ENCODE assay signal across 8 cellular contexts in the genomic region with DNA sequence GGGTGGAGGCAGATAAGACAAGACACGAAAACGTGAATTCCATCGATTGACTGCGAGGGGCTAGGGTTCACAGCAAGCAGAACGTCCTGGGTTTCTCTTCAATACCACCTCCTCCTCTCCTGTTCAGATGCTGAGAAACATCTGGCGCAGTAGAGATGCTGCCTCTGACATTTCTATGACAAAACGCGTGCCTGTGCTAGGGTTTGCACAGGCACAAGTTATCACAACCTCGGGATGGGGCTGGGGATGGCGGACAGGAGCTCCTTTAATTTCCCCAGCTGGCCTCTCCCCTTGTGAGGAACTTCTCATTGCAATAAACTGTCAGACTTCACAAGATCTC.
DNase-seq lines count a peak whose midpoint lies in the region; ATAC-seq, FAIRE-seq and TF ChIP-seq lines count a peak whose summit lies in the region.

No MANE protein-coding gene starts in this region.

- H3K36me3 ChIP-seq in adipocyte (ENCODE audit: control insufficient read depth, insufficient read depth, low read length, severe bottlenecking) (peaks cover 6% of the 10 kb centered on the region), kidney epithelial cell (ENCODE audit: control insufficient read depth, insufficient read depth, low read length) (no peaks in the 10 kb centered on the region), testis (ENCODE audit: low read depth, missing control alignments) (no peaks in the 10 kb centered on the region)

- H3K9me3 Mint-ChIP-seq in activated CD4-positive, alpha-beta T cell treated with anti-CD3 and anti-CD28 coated beads for 36 hours (ENCODE audit: low read depth), result no peaks in the 10 kb centered on the region

- H3K4me1 Mint-ChIP-seq in activated CD4-positive, alpha-beta T cell treated with anti-CD3 and anti-CD28 coated beads for 36 hours, result peaks cover 39% of the 10 kb centered on the region

- no peak for DNase-seq in activated CD4-positive, alpha-beta T cell treated with anti-CD3 and anti-CD28 coated beads for 36 hours
- DNase-seq in activated CD4-positive, alpha-beta T cell treated with anti-CD3 and anti-CD28 coated beads, Interleukin-2, amount 50 U/mL, for 1 hour, result no peak
- DNase-seq in adipocyte (ENCODE audit: low read depth) (no peak), kidney epithelial cell (ENCODE audit: low read depth) (no peak), testis (peak; percentile 37), NCI-H1417 treated with DMSO at 0.1 percent for 48 hours (lab: John Stamatoyannopoulos, UW) (no peak), HTR-8/SVneo (ENCODE audit: insufficient read length, low spot score) (no peak)

- no peak for FAIRE-seq in HTR-8/SVneo (lab: Jason Lieb, UNC)

- TF ChIP-seq POLR2A in testis (IDR thresholded peaks at IDR 0.05), result no peak

- CTCF ChIA-PET in activated CD4-positive, alpha-beta T cell treated with anti-CD3 and anti-CD28 coated beads for 36 hours (lab: Charles Lee), result interaction anchor here (0.7 to 1.8 kb wide), 7 partner anchors 9 to 221 kb away, joined by 3 to 11 read pairs (median 3); no protein-coding TSS in a partner anchor

- peaks cover 6% of the 10 kb centered on the region for H3K27me3 Mint-ChIP-seq in activated CD4-positive, alpha-beta T cell treated with anti-CD3 and anti-CD28 coated beads for 36 hours

- peak overlapping the region; percentile 80 for H3K27ac Mint-ChIP-seq in activated CD4-positive, alpha-beta T cell treated with anti-CD3 and anti-CD28 coated beads for 36 hours

- peak overlapping the region; percentile 94 to 97 for H3K27ac ChIP-seq in testis

- intact Hi-C loops in activated CD4-positive, alpha-beta T cell treated with anti-CD3 and anti-CD28 coated beads for 36 hours (cut with DNase I, micrococcal nuclease), result loop anchor here (2.0 to 10.0 kb wide), 3 partner anchors 46 to 700 kb away; partner anchors contain the start of gene MAP3K8 (in 1 of the 2)
- intact Hi-C loops in testis (cut with DNase I; ENCODE audit: low total_unique reads), result no loop called here

- H3K9ac ChIP-seq in adipocyte (ENCODE audit: low read length), result peak overlapping the region; percentile 94

- H3K36me3 Mint-ChIP-seq in activated CD4-positive, alpha-beta T cell treated with anti-CD3 and anti-CD28 coated beads for 36 hours (ENCODE audit: low read depth), result peaks cover 7% of the 10 kb centered on the region

- POLR2A ChIA-PET in activated CD4-positive, alpha-beta T cell treated with anti-CD3 and anti-CD28 coated beads for 36 hours (lab: Charles Lee), result interaction anchor here (0.6 to 0.8 kb wide), 3 partner anchors 32 to 322 kb away, joined by 3 to 4 read pairs (median 4); no protein-coding TSS in a partner anchor

- TF ChIP-seq CTCF in kidney epithelial cell (IDR thresholded peaks at IDR 0.05; ENCODE audit: insufficient read depth, low read length, poor library complexity, severe bottlenecking) (no peak), testis (IDR thresholded peaks at IDR 0.05) (no peak)

- H3K4me3 ChIP-seq in adipocyte (ENCODE audit: low read length) (peak overlapping the region; percentile 94), kidney epithelial cell (ENCODE audit: low read depth, low read length) (peak overlapping the region; percentile 68), testis (peak overlapping the region; percentile 87 to 93)

- ATAC-seq in activated CD4-positive, alpha-beta T cell treated with anti-CD3 and anti-CD28 coated beads for 36 hours, result peak; percentile 10
- no peak for ATAC-seq in GM19467 (IDR thresholded peaks at IDR 0.05; ENCODE audit: unreplicated experiment)

- H3K27me3 ChIP-seq in adipocyte (replicated peaks; ENCODE audit: control insufficient read depth, insufficient read depth, low read length) (no peaks in the 10 kb centered on the region), kidney epithelial cell (ENCODE audit: control insufficient read depth, insufficient read depth, low read length) (no peaks in the 10 kb centered on the region), testis (no peaks in the 10 kb centered on the region)

- H3K9me3 ChIP-seq in adipocyte (ENCODE audit: control insufficient read depth, low read length), result no peaks in the 10 kb centered on the region
- no peaks in the 10 kb centered on the region for H3K9me3 ChIP-seq in testis

- H3K4me1 ChIP-seq in adipocyte (ENCODE audit: control insufficient read depth, insufficient read depth, low read length) (peaks cover 19% of the 10 kb centered on the region), testis (peaks cover 21% of the 10 kb centered on the region)

- H3K4me3 Mint-ChIP-seq in activated CD4-positive, alpha-beta T cell treated with anti-CD3 and anti-CD28 coated beads for 36 hours, result peak overlapping the region; percentile 74

- 7 to 13% methylated on average over 10 of the region's 10 CpGs for WGBS in testis, 2 donors
